Comparison of ENCODE assay signal across 9 cellular contexts in the genomic region with DNA sequence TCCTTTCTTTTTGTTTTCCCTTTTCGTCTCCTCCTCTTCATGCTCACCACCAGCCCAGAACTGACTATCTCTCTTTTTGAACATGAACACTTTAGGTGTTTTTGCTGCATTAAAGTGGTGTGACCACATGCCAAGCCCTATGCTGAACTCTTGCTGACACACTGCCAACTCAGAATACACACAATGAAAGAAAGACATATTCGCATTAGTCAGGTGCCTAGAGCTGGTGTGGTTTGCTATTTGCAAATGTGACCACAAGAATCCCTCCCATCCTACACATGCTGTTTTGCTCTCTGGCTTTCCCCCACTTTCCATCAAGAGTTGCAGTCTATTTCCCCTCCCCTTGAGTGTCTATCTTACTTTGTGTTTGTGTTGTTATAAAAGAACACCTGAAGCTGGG.
A peak's percentile ranks its signal among the peaks of the same experiment; 100 is the strongest.
DNase-seq lines count a peak whose midpoint lies in the region; ATAC-seq, FAIRE-seq and TF ChIP-seq lines count a peak whose summit lies in the region.
"Had no signal": no experiment of that assay in that cellular context is flagged by ENCODE, and none has a peak within 500 bp of the region (broad histone marks: within the 10 kb centered on the region; RNA-seq: fewer than 3 reads in every experiment).

No MANE protein-coding gene starts in this region.

- H3K9me3 ChIP-seq in CD4-positive, alpha-beta T cell (ENCODE audit: control insufficient read depth, low read length) = peaks cover 8% of the 10 kb centered on the region

- H3K27ac ChIP-seq in CD4-positive, alpha-beta T cell (ENCODE audit: low read depth, low read length) = peak overlapping the region; percentile 71

- peak overlapping the region; percentile 94 for H3K27ac Mint-ChIP-seq in CD4-positive, alpha-beta T cell
- peak overlapping the region; percentile 88 for H3K27ac Mint-ChIP-seq in activated CD4-positive, alpha-beta memory T cell treated with anti-CD3 and anti-CD28 coated beads for 36 hours

- peak; percentile 87 for ATAC-seq in CD4-positive, alpha-beta T cell (ENCODE audit: poor library complexity)
- peak; percentile 87 for ATAC-seq in HG03039 (IDR thresholded peaks at IDR 0.05; ENCODE audit: unreplicated experiment)
- ATAC-seq in HG02970 (IDR thresholded peaks at IDR 0.05; ENCODE audit: low FRiP score, unreplicated experiment) = no peak
- no peak for ATAC-seq in HG02840 (IDR thresholded peaks at IDR 0.05; ENCODE audit: low FRiP score, unreplicated experiment)

- intact Hi-C loops in CD4-positive, alpha-beta T cell (cut with DNase I, micrococcal nuclease) = loop anchor here in 1 of 2 experiments (5.0 to 10.0 kb wide), 2 partner anchors 40 to 563 kb away; no protein-coding TSS in a partner anchor
- intact Hi-C loops in activated CD4-positive, alpha-beta memory T cell treated with anti-CD3 and anti-CD28 coated beads for 36 hours (cut with micrococcal nuclease) = loop anchor here (1.0 to 10.0 kb wide), 5 partner anchors 23 to 453 kb away; no protein-coding TSS in a partner anchor
- intact Hi-C loops in lower leg skin (cut with DNase I; ENCODE audit: low total_unique reads) = no loop called here

- H3K27me3 Mint-ChIP-seq in CD4-positive, alpha-beta T cell = no peaks in the 10 kb centered on the region
- H3K27me3 Mint-ChIP-seq in activated CD4-positive, alpha-beta memory T cell treated with anti-CD3 and anti-CD28 coated beads for 36 hours = no peaks in the 10 kb centered on the region

- peak overlapping the region; percentile 74 for H3K4me3 Mint-ChIP-seq in CD4-positive, alpha-beta T cell
- H3K4me3 Mint-ChIP-seq in activated CD4-positive, alpha-beta memory T cell treated with anti-CD3 and anti-CD28 coated beads for 36 hours = peak overlapping the region; percentile 37

- peaks cover 53% of the 10 kb centered on the region for H3K36me3 Mint-ChIP-seq in CD4-positive, alpha-beta T cell (ENCODE audit: low read depth)
- peaks cover 22% of the 10 kb centered on the region for H3K36me3 Mint-ChIP-seq in activated CD4-positive, alpha-beta memory T cell treated with anti-CD3 and anti-CD28 coated beads for 36 hours

- no peaks in the 10 kb centered on the region for H3K27me3 ChIP-seq in CD4-positive, alpha-beta T cell (ENCODE audit: control insufficient read depth, insufficient read depth, low read length)

- DNase-seq in CD4-positive, alpha-beta T cell = peak in 8 of 10 experiments; percentile 6 to 60 (median 24)
- peak; percentile 71 for DNase-seq in activated CD4-positive, alpha-beta memory T cell treated with anti-CD3 and anti-CD28 coated beads for 36 hours
- DNase-seq in foreskin melanocyte (peak; percentile 20), GM12892 (ENCODE audit: insufficient read length) (no peak), lower leg skin (ENCODE audit: low spot score in 2 of 2) (no peak)

- TF ChIP-seq CTCF in CD4-positive, alpha-beta T cell (IDR thresholded peaks at IDR 0.05) = no peak
- no peak for TF ChIP-seq CTCF in lower leg skin (IDR thresholded peaks at IDR 0.05)

- peaks cover 78% of the 10 kb centered on the region for H3K4me1 Mint-ChIP-seq in CD4-positive, alpha-beta T cell (ENCODE audit: low read depth)
- peaks cover 62% of the 10 kb centered on the region for H3K4me1 Mint-ChIP-seq in activated CD4-positive, alpha-beta memory T cell treated with anti-CD3 and anti-CD28 coated beads for 36 hours (ENCODE audit: low read depth)

- CTCF ChIA-PET in CD4-positive, alpha-beta T cell (lab: Charles Lee) = no interaction called here
- CTCF ChIA-PET in activated CD4-positive, alpha-beta memory T cell treated with anti-CD3 and anti-CD28 coated beads for 36 hours (lab: Charles Lee) = no interaction called here

- WGBS in lower leg skin, 2 donors = 70 to 72% methylated on average over 2 of the region's 2 CpGs

- POLR2A ChIA-PET in CD4-positive, alpha-beta T cell (lab: Charles Lee) = interaction anchor here (0.6 to 3.9 kb wide), 10 partner anchors 13 to 254 kb away, joined by 3 to 22 read pairs (median 3); no protein-coding TSS in a partner anchor
- POLR2A ChIA-PET in activated CD4-positive, alpha-beta memory T cell treated with anti-CD3 and anti-CD28 coated beads for 36 hours (lab: Charles Lee) = interaction anchor here (0.7 kb wide), 1 partner anchor 13 kb away, joined by 3 read pairs; no protein-coding TSS in a partner anchor

- H3K9me3 Mint-ChIP-seq in CD4-positive, alpha-beta T cell = peaks cover 11% of the 10 kb centered on the region
- H3K9me3 Mint-ChIP-seq in activated CD4-positive, alpha-beta memory T cell treated with anti-CD3 and anti-CD28 coated beads for 36 hours = peaks cover 16% of the 10 kb centered on the region

- FAIRE-seq in GM12892 (lab: Jason Lieb, UNC) = no peak
- FAIRE-seq: endothelial cell of umbilical vein had no signal

- no peak overlapping the region for H3K4me3 ChIP-seq in lower leg skin (ENCODE audit: low read depth, poor library complexity, severe bottlenecking)

- TF ChIP-seq POLR2A in GM12892 (IDR thresholded peaks at IDR 0.05; ENCODE audit: low read depth, low read length) (no peak), lower leg skin (IDR thresholded peaks at IDR 0.05) (no peak)

Comparison
In these comparisons a context has a peak if more than half of its experiments do, and no peak if none do; other contexts are left out.
1. ATAC-seq: peak in CD4-positive, alpha-beta T cell (single experiment) and HG03039 (single experiment); none in HG02970 (single experiment) and HG02840 (single experiment).
2. DNase-seq: peak in CD4-positive, alpha-beta T cell (8 of 10), activated CD4-positive, alpha-beta memory T cell treated with anti-CD3 and anti-CD28 coated beads for 36 hours (single experiment) and foreskin melanocyte (single experiment); none in GM12892 (single experiment) and lower leg skin (0 of 2).